In genomic region chr10:83930-84530, GRCh38 we compare ENCODE assay signal across 23 cellular contexts. TPM values are rescaled to one million over a fixed set of nuclear protein-coding genes. Genes with fewer than 3 reads are reported as not detected.
DNase-seq lines count a peak whose midpoint lies in the region; ATAC-seq, FAIRE-seq and TF ChIP-seq lines count a peak whose summit lies in the region.
"Had no signal": no experiment of that assay in that cellular context is flagged by ENCODE, and none has a peak within 500 bp of the region (broad histone marks: within the 10 kb centered on the region; RNA-seq: fewer than 3 reads in every experiment).

No MANE protein-coding gene starts in this region.

- H3K4me1 Mint-ChIP-seq in activated CD8-positive, alpha-beta T cell treated with anti-CD3 and anti-CD28 coated beads, Interleukin-2, amount 10 ng/mL, durations not matched to agents 7 days and 5 days (ENCODE audit: low read depth): peaks cover 15% of the 10 kb centered on the region
- H3K4me1 Mint-ChIP-seq in activated CD8-positive, alpha-beta T cell treated with anti-CD3 and anti-CD28 coated beads for 36 hours (ENCODE audit: low read depth): no peaks in the 10 kb centered on the region
- H3K4me1 Mint-ChIP-seq: H9 had no signal

- no peaks in the 10 kb centered on the region for H3K79me2 ChIP-seq in GM12878 (ENCODE audit: control insufficient read depth, insufficient read depth, low read length)

- FAIRE-seq in GM12878 (lab: Jason Lieb, UNC): no peak
- FAIRE-seq: A549, GM19239 had no signal

- DNase-seq in activated CD8-positive, alpha-beta T cell treated with anti-CD3 and anti-CD28 coated beads, Interleukin-2, amount 10 ng/mL, durations not matched to agents 7 days and 5 days: peak; percentile 4
- no peak for DNase-seq in activated CD8-positive, alpha-beta T cell treated with anti-CD3 and anti-CD28 coated beads for 36 hours
- DNase-seq in GM12878 (ENCODE audit: low read depth, low spot score) (no peak), neuronal stem cell (ENCODE audit: low spot score) (no peak), GM10266 (ENCODE audit: extremely low spot score) (no peak), left ventricle myocardium superior (no peak)
- DNase-seq: 8988T; ACHN; AML-193; C1 segment of cervical spinal cord; Calu3; CD4-positive, alpha-beta memory T cell; COR-L47; DMS53; DMS79 treated with DMSO at 0.1 percent for 48 hours; GF-D8; GM23248; H9 had no signal

- no peak overlapping the region for H3K4ac ChIP-seq in neuronal stem cell (ENCODE audit: low read length)

- no peak for TF ChIP-seq POLR2A in GM12878 (IDR thresholded peaks at IDR 0.05; ENCODE audit: low read depth, low read length)

- no peak overlapping the region for H3K27ac Mint-ChIP-seq in activated CD8-positive, alpha-beta T cell treated with anti-CD3 and anti-CD28 coated beads, Interleukin-2, amount 10 ng/mL, durations not matched to agents 7 days and 5 days
- no peak overlapping the region for H3K27ac Mint-ChIP-seq in activated CD8-positive, alpha-beta T cell treated with anti-CD3 and anti-CD28 coated beads for 36 hours
- H3K27ac Mint-ChIP-seq: H9 had no signal

- H3K4me3 ChIP-seq in GM12878 (no peak overlapping the region), neuronal stem cell (ENCODE audit: low read length in 2 of 2) (no peak overlapping the region)
- H3K4me3 ChIP-seq: A549, GM23248 had no signal

- no peak overlapping the region for H2BK5ac ChIP-seq in neuronal stem cell (ENCODE audit: low read length)

- no peaks in the 10 kb centered on the region for H3K36me3 ChIP-seq in GM12878 (ENCODE audit: control insufficient read depth in 2 of 2, insufficient read depth in 2 of 2, low read length in 1 of 2)
- H3K36me3 ChIP-seq in neuronal stem cell (replicated peaks in 1 of 2; ENCODE audit: control insufficient read depth in 2 of 2, insufficient read depth in 2 of 2, low read length in 2 of 2): no peaks in the 10 kb centered on the region

- no peak overlapping the region for H3K4me3 Mint-ChIP-seq in activated CD8-positive, alpha-beta T cell treated with anti-CD3 and anti-CD28 coated beads, Interleukin-2, amount 10 ng/mL, durations not matched to agents 7 days and 5 days
- H3K4me3 Mint-ChIP-seq in activated CD8-positive, alpha-beta T cell treated with anti-CD3 and anti-CD28 coated beads for 36 hours: no peak overlapping the region
- H3K4me3 Mint-ChIP-seq: CD4-positive, alpha-beta memory T cell; H9 had no signal

- 25% methylated on average over 9 of the region's 9 CpGs for WGBS in GM12878 (ENCODE audit: insufficient coverage, insufficient replicate concordance, low lambda C conversion rate, missing lambda C conversion rate)
- no CpG with 5 or more reads among the region's 9 CpGs for WGBS in neuronal stem cell (ENCODE audit: extremely low coverage in 2 of 2, insufficient read length in 2 of 2, insufficient replicate concordance in 1 of 2), 2 donors

- H3K4me1 ChIP-seq in GM12878 (ENCODE audit: control insufficient read depth, insufficient read depth, low read length): no peaks in the 10 kb centered on the region
- no peaks in the 10 kb centered on the region for H3K4me1 ChIP-seq in neuronal stem cell (ENCODE audit: control insufficient read depth in 2 of 2, insufficient read depth in 1 of 2, low read depth in 1 of 2, low read length in 2 of 2)
- H3K4me1 ChIP-seq: A549 had no signal

- no TSS peak for BruUV-seq in GM12878 (replicated peaks; lab: Mats Ljungman, UMichigan)

- no peaks in the 10 kb centered on the region for H3K9me3 Mint-ChIP-seq in activated CD8-positive, alpha-beta T cell treated with anti-CD3 and anti-CD28 coated beads, Interleukin-2, amount 10 ng/mL, durations not matched to agents 7 days and 5 days (ENCODE audit: insufficient read depth)
- H3K9me3 Mint-ChIP-seq in activated CD8-positive, alpha-beta T cell treated with anti-CD3 and anti-CD28 coated beads for 36 hours: no peaks in the 10 kb centered on the region
- H3K9me3 Mint-ChIP-seq: CD4-positive, alpha-beta memory T cell had no signal

- no peaks in the 10 kb centered on the region for H3K36me3 Mint-ChIP-seq in activated CD8-positive, alpha-beta T cell treated with anti-CD3 and anti-CD28 coated beads, Interleukin-2, amount 10 ng/mL, durations not matched to agents 7 days and 5 days (ENCODE audit: low read depth)
- no peaks in the 10 kb centered on the region for H3K36me3 Mint-ChIP-seq in activated CD8-positive, alpha-beta T cell treated with anti-CD3 and anti-CD28 coated beads for 36 hours (ENCODE audit: low read depth)
- H3K36me3 Mint-ChIP-seq: CD4-positive, alpha-beta memory T cell had no signal

- no peak overlapping the region for H2AK5ac ChIP-seq in neuronal stem cell (ENCODE audit: low read depth, low read length)

- in situ Hi-C loops in GM12878 (cut with MboI): no loop called here

- H3K9ac ChIP-seq in GM12878 (ENCODE audit: control insufficient read depth, insufficient read depth, low read length) (no peak overlapping the region), neuronal stem cell (ENCODE audit: low read depth, low read length, poor library complexity) (peak overlapping the region; percentile 60)
- H3K9ac ChIP-seq: GM23248 had no signal

- H3K27me3 ChIP-seq in GM12878 (replicated peaks in 1 of 2; ENCODE audit: control insufficient read depth in 2 of 2, insufficient read depth in 2 of 2, low read length in 1 of 2) (no peaks in the 10 kb centered on the region), neuronal stem cell (ENCODE audit: control insufficient read depth in 3 of 3, insufficient read depth in 3 of 3, low read depth in 1 of 3, low read length in 3 of 3) (peaks cover 0 to 48% (median 0%) of the 10 kb centered on the region in 3 experiments)

- SMC1A ChIA-PET in GM12878 (lab: Charles Lee; ENCODE audit: uncharacterized antibody, unreplicated experiment): no interaction called here

- no peak overlapping the region for H2BK15ac ChIP-seq in neuronal stem cell (ENCODE audit: low read length)

- H3K4me2 ChIP-seq in GM12878 (ENCODE audit: control insufficient read depth, insufficient read depth): no peak overlapping the region
- H3K4me2 ChIP-seq in neuronal stem cell (ENCODE audit: insufficient read depth, low read length, poor library complexity, severe bottlenecking): no peak overlapping the region
- H3K4me2 ChIP-seq: A549 had no signal

- no peak overlapping the region for H4K91ac ChIP-seq in neuronal stem cell (ENCODE audit: low read depth, low read length, poor library complexity)

- H3K27ac ChIP-seq in GM12878 (ENCODE audit: control insufficient read depth, insufficient read depth) (no peak overlapping the region), neuronal stem cell (replicated peaks; ENCODE audit: low read length) (no peak overlapping the region)
- H3K27ac ChIP-seq: A549, GM23248 had no signal

- no peaks in the 10 kb centered on the region for H3K9me3 ChIP-seq in GM12878 (replicated peaks; ENCODE audit: control insufficient read depth, insufficient read depth, low read length)
- H3K9me3 ChIP-seq in neuronal stem cell (replicated peaks in 1 of 2; ENCODE audit: control insufficient read depth in 2 of 2, insufficient read depth in 1 of 2, low read depth in 1 of 2, low read length in 2 of 2): peaks cover 0 to 5% of the 10 kb centered on the region in 2 donors
- H3K9me3 ChIP-seq: A549 had no signal

- RAD21 ChIA-PET in GM12878 (lab: Charles Lee; ENCODE audit: unreplicated experiment): no interaction called here

- CTCF ChIA-PET in activated CD8-positive, alpha-beta T cell treated with anti-CD3 and anti-CD28 coated beads, Interleukin-2, amount 10 ng/mL, durations not matched to agents 7 days and 5 days (lab: Charles Lee): no interaction called here
- CTCF ChIA-PET in activated CD8-positive, alpha-beta T cell treated with anti-CD3 and anti-CD28 coated beads for 36 hours (lab: Charles Lee): no interaction called here
- CTCF ChIA-PET in GM12878 (lab: Yijun Ruan, JAX): no interaction called here

- H2BK120ac ChIP-seq in neuronal stem cell (ENCODE audit: low read depth, low read length): no peak overlapping the region

- H4K8ac ChIP-seq in neuronal stem cell (ENCODE audit: low read depth, low read length): no peak overlapping the region

- no peaks in the 10 kb centered on the region for H4K20me1 ChIP-seq in GM12878 (ENCODE audit: control insufficient read depth, insufficient read depth)

- POLR2A ChIA-PET in activated CD8-positive, alpha-beta T cell treated with anti-CD3 and anti-CD28 coated beads, Interleukin-2, amount 10 ng/mL, durations not matched to agents 7 days and 5 days (lab: Charles Lee): no interaction called here
- POLR2A ChIA-PET in activated CD8-positive, alpha-beta T cell treated with anti-CD3 and anti-CD28 coated beads for 36 hours (lab: Charles Lee): no interaction called here
- POLR2A ChIA-PET in GM12878 (lab: Charles Lee): no interaction called here

- peak overlapping the region; percentile 58 for H2BK12ac ChIP-seq in neuronal stem cell (ENCODE audit: low read length)

- intact Hi-C loops in activated CD8-positive, alpha-beta T cell treated with anti-CD3 and anti-CD28 coated beads for 36 hours (cut with micrococcal nuclease): no loop called here
- intact Hi-C loops in GM12878 (cut with micrococcal nuclease; ENCODE audit: unreplicated experiment): no loop called here
- intact Hi-C loops in left ventricle myocardium superior (cut with micrococcal nuclease): no loop called here

- no peak for TF ChIP-seq RAD21 in GM12878 (IDR thresholded peaks at IDR 0.05; ENCODE audit: insufficient read depth, low read depth, low read length)

- no peak for TF ChIP-seq CTCF in activated CD8-positive, alpha-beta T cell treated with anti-CD3 and anti-CD28 coated beads for 36 hours (IDR thresholded peaks at IDR 0.05)
- TF ChIP-seq CTCF in GM12878 (IDR thresholded peaks at IDR 0.05 in 2 of 3, conservative IDR thresholded peaks at IDR 0.05 in 1 of 3; ENCODE audit: control insufficient read depth in 2 of 3, extremely low read depth in 1 of 3, insufficient read depth in 1 of 3, low read depth in 3 of 3, low read length in 3 of 3) (no peak), GM10266 (IDR thresholded peaks at IDR 0.05; ENCODE audit: control insufficient read depth, insufficient read depth, low read depth, missing control alignments) (no peak)

- no peak for ATAC-seq in activated CD8-positive, alpha-beta T cell treated with anti-CD3 and anti-CD28 coated beads, Interleukin-2, amount 10 ng/mL, durations not matched to agents 7 days and 5 days
- no peak for ATAC-seq in activated CD8-positive, alpha-beta T cell treated with anti-CD3 and anti-CD28 coated beads for 36 hours
- no peak for ATAC-seq in GM12878
- no peak for ATAC-seq in left ventricle myocardium superior
- ATAC-seq: A549, HCT116 had no signal

- no peaks in the 10 kb centered on the region for H3K79me1 ChIP-seq in neuronal stem cell (ENCODE audit: low read depth, low read length)

- peaks cover 3% of the 10 kb centered on the region for H3K27me3 Mint-ChIP-seq in activated CD8-positive, alpha-beta T cell treated with anti-CD3 and anti-CD28 coated beads, Interleukin-2, amount 10 ng/mL, durations not matched to agents 7 days and 5 days (ENCODE audit: low read depth)
- peaks cover 9% of the 10 kb centered on the region for H3K27me3 Mint-ChIP-seq in activated CD8-positive, alpha-beta T cell treated with anti-CD3 and anti-CD28 coated beads for 36 hours

- H3K14ac ChIP-seq in neuronal stem cell (ENCODE audit: low read length): peak overlapping the region; percentile 82

- peak overlapping the region; percentile 57 for H3K18ac ChIP-seq in neuronal stem cell (ENCODE audit: low read length)

- H3K23ac ChIP-seq in neuronal stem cell (ENCODE audit: low read depth, low read length, poor library complexity): peak overlapping the region; percentile 8

- no peak overlapping the region for H2AFZ ChIP-seq in GM12878 (ENCODE audit: control insufficient read depth, low read depth, low read length)
- no peak overlapping the region for H2AFZ ChIP-seq in neuronal stem cell (ENCODE audit: low read length)
- H2AFZ ChIP-seq: GM23248 had no signal

- TF ChIP-seq EP300 in GM12878 (IDR thresholded peaks at IDR 0.05; ENCODE audit: borderline replicate concordance in 1 of 2, control insufficient read depth in 1 of 2, low read depth in 2 of 2, low read length in 2 of 2): no peak

RNA-seq across cellular contexts. Expression of gene TUBB8, which starts 34.9 kb away (rescaled TPM):
- total RNA-seq in activated CD8-positive, alpha-beta T cell treated with anti-CD3 and anti-CD28 coated beads, Interleukin-2, amount 10 ng/mL, durations not matched to agents 7 days and 5 days: not detected
- total RNA-seq in activated CD8-positive, alpha-beta T cell treated with anti-CD3 and anti-CD28 coated beads for 36 hours: not detected
- not detected in 2 replicates for total RNA-seq in GM12878 (2013; cell fraction: nucleolus; rRNA removed)
- total RNA-seq in GM12878 (2014; rRNA removed) (not detected in 2 replicates), GM12878 (2014; rRNA removed; fragmentation: Illumina TruSeq; extraction: Trizol) (not detected in 2 replicates), GM12878 (2021) (not detected in 2 replicates), left ventricle myocardium superior (not detected)
- not detected for polyA plus RNA-seq in GM12878 (2011; ENCODE audit: low read depth)
- polyA plus RNA-seq in GM12878 (2011; rRNA removed) (not detected in 2 replicates), GM12878 (2014; fragmentation: Illumina TruSeq; extraction: Trizol) (not detected in 2 replicates), GM12878 (2014; fragmentation: Nextera tagmentation; extraction: Ambion mirVana) (not detected), GM12878 (2014; rRNA removed) (not detected in 2 replicates), GM12878 (2016; fragmentation: Nextera tagmentation; extraction: Ambion mirVana) (not detected)
- not detected in 2 replicates for polyA plus RNA-seq in GM12878 (2011; cell fraction: cytosol; rRNA removed)
- polyA plus RNA-seq in GM12878 (2011; cell fraction: nucleus; rRNA removed): not detected in 2 replicates
- not detected in 2 replicates for polyA plus RNA-seq in GM12878 (2012)
- polyA minus RNA-seq in GM12878 (2011; rRNA and poly(A)+ RNA removed): not detected in 2 replicates
- polyA minus RNA-seq in GM12878 (2011; cell fraction: cytosol; rRNA and poly(A)+ RNA removed): not detected in 2 replicates
- polyA minus RNA-seq in GM12878 (2011; cell fraction: nucleus; rRNA and poly(A)+ RNA removed): not detected in 2 replicates
- 0.84 TPM for polyA plus RNA-seq in neuronal stem cell (2013, experiment 1 of 2)
- polyA plus RNA-seq in neuronal stem cell (2013, experiment 2 of 2): 0.60 TPM
- total RNA-seq: Calu3; CD4-positive, alpha-beta memory T cell; Daoy; GM23248; H4 had no signal
- polyA plus RNA-seq: CD4-positive, alpha-beta memory T cell; GM23248 had no signal

RNA-seq across cellular contexts. Expression of gene ZMYND11, which starts 51.2 kb away (rescaled TPM):
- total RNA-seq in activated CD8-positive, alpha-beta T cell treated with anti-CD3 and anti-CD28 coated beads, Interleukin-2, amount 10 ng/mL, durations not matched to agents 7 days and 5 days: 10 to 100 TPM; 41.3 to 42.0 TPM
- 10 to 100 TPM; 14.9 to 16.8 TPM for total RNA-seq in activated CD8-positive, alpha-beta T cell treated with anti-CD3 and anti-CD28 coated beads for 36 hours
- 25.5 and 26.7 TPM in 2 replicates for total RNA-seq in GM12878 (2013; cell fraction: nucleolus; rRNA removed)
- 11.9 and 13.8 TPM in 2 replicates for total RNA-seq in GM12878 (2014; rRNA removed)
- total RNA-seq in GM12878 (2014; rRNA removed; fragmentation: Illumina TruSeq; extraction: Trizol): 14.9 and 17.0 TPM in 2 replicates
- 13.3 and 16.8 TPM in 2 replicates for total RNA-seq in GM12878 (2021)
- polyA plus RNA-seq in GM12878 (2011; ENCODE audit: low read depth): 6.2 TPM
- 24.4 and 28.4 TPM in 2 replicates for polyA plus RNA-seq in GM12878 (2011; rRNA removed)
- polyA plus RNA-seq in GM12878 (2011; cell fraction: cytosol; rRNA removed): 7.5 and 8.8 TPM in 2 replicates
- 25.7 and 26.2 TPM in 2 replicates for polyA plus RNA-seq in GM12878 (2011; cell fraction: nucleus; rRNA removed)
- 6.0 and 8.9 TPM in 2 replicates for polyA plus RNA-seq in GM12878 (2012)
- 18.2 and 19.0 TPM in 2 replicates for polyA plus RNA-seq in GM12878 (2014; fragmentation: Illumina TruSeq; extraction: Trizol)
- polyA plus RNA-seq in GM12878 (2014; fragmentation: Nextera tagmentation; extraction: Ambion mirVana): 1 to 10 TPM; 3.3 to 5.4 TPM
- polyA plus RNA-seq in GM12878 (2014; rRNA removed): 11.5 and 12.4 TPM in 2 replicates
- 10 to 100 TPM; 11.7 to 13.9 TPM for polyA plus RNA-seq in GM12878 (2016; fragmentation: Nextera tagmentation; extraction: Ambion mirVana)
- 14.9 and 22.2 TPM in 2 replicates for polyA minus RNA-seq in GM12878 (2011; rRNA and poly(A)+ RNA removed)
- polyA minus RNA-seq in GM12878 (2011; cell fraction: cytosol; rRNA and poly(A)+ RNA removed): 7.6 and 8.4 TPM in 2 replicates
- 5.0 and 8.3 TPM in 2 replicates for polyA minus RNA-seq in GM12878 (2011; cell fraction: nucleus; rRNA and poly(A)+ RNA removed)
- 28.9 TPM for polyA plus RNA-seq in neuronal stem cell (2013, experiment 1 of 2)
- polyA plus RNA-seq in neuronal stem cell (2013, experiment 2 of 2): 28.5 TPM
- 80.7 TPM for total RNA-seq in left ventricle myocardium superior
